1 cellular context compared by ENCODE assay signal in the genomic region with DNA sequence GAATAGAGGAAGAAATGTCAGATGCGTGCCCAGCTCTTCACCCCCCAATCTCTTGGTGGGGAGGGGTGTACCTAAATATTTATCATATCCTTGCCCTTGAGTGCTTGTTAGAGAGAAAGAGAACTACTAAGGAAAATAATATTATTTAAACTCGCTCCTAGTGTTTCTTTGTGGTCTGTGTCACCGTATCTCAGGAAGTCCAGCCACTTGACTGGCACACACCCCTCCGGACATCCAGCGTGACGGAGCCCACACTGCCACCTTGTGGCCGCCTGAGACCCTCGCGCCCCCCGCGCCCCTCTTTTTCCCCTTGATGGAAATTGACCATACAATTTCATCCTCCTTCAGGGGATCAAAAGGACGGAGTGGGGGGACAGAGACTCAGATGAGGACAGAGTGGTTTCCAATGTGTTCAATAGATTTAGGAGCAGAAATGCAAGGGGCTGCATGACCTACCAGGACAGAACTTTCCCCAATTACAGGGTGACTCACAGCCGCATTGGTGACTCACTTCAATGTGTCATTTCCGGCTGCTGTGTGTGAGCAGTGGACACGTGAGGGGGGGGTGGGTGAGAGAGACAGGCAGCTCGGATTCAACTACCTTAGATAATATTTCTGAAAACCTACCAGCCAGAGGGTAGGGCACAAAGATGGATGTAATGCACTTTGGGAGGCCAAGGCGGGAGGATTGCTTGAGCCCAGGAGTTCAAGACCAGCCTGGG.
TF ChIP-seq lines count a peak whose summit lies in the region.

No MANE protein-coding gene starts in this region.

TF ChIP-seq in HepG2, 621 proteins besides CTCF, POLR2A, EP300 and RAD21 (continued from another document and continues in another):
- TF ChIP-seq, protein P1, sequence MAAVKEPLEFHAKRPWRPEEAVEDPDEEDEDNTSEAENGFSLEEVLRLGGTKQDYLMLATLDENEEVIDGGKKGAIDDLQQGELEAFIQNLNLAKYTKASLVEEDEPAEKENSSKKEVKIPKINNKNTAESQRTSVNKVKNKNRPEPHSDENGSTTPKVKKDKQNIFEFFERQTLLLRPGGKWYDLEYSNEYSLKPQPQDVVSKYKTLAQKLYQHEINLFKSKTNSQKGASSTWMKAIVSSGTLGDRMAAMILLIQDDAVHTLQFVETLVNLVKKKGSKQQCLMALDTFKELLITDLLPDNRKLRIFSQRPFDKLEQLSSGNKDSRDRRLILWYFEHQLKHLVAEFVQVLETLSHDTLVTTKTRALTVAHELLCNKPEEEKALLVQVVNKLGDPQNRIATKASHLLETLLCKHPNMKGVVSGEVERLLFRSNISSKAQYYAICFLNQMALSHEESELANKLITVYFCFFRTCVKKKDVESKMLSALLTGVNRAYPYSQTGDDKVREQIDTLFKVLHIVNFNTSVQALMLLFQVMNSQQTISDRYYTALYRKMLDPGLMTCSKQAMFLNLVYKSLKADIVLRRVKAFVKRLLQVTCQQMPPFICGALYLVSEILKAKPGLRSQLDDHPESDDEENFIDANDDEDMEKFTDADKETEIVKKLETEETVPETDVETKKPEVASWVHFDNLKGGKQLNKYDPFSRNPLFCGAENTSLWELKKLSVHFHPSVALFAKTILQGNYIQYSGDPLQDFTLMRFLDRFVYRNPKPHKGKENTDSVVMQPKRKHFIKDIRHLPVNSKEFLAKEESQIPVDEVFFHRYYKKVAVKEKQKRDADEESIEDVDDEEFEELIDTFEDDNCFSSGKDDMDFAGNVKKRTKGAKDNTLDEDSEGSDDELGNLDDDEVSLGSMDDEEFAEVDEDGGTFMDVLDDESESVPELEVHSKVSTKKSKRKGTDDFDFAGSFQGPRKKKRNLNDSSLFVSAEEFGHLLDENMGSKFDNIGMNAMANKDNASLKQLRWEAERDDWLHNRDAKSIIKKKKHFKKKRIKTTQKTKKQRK (IDR thresholded peaks at IDR 0.05; ENCODE audit: low read length) = no peak
- no peak; the same call in 1 of the 2 replicates for TF ChIP-seq ZNF503 (CRISPR knock-in tag; IDR thresholded peaks at IDR 0.05)
- 0 out of 2 replicates have a peak, but pooled peaks have one; percentile 48 for TF ChIP-seq ZNF550 (CRISPR knock-in tag; IDR thresholded peaks at IDR 0.05; ENCODE audit: borderline replicate concordance)
- TF ChIP-seq CREB1 (IDR thresholded peaks at IDR 0.05) = peak; percentile 85
- TF ChIP-seq CREB1 (CRISPR knock-in tag; IDR thresholded peaks at IDR 0.05) = peak; percentile 76
- peak; percentile 62 for TF ChIP-seq ZNF317 (CRISPR knock-in tag; IDR thresholded peaks at IDR 0.05)
- TF ChIP-seq ZNF569 (CRISPR knock-in tag; IDR thresholded peaks at IDR 0.05; ENCODE audit: borderline replicate concordance) = no peak
- peak; percentile 84 for TF ChIP-seq ZBTB7B (CRISPR knock-in tag; IDR thresholded peaks at IDR 0.05)
- TF ChIP-seq ZNF430 (CRISPR knock-in tag; IDR thresholded peaks at IDR 0.05) = peak; percentile 89; the same call in 1 of the 2 replicates
- no peak; the same call in 1 of the 2 replicates for TF ChIP-seq ZSCAN12 (CRISPR knock-in tag; IDR thresholded peaks at IDR 0.05)
- peak; percentile 48; the same call in 1 of the 2 replicates for TF ChIP-seq ZHX2 (IDR thresholded peaks at IDR 0.05; ENCODE audit: low read depth)
- TF ChIP-seq ZHX2 (CRISPR knock-in tag; IDR thresholded peaks at IDR 0.05; ENCODE audit: borderline replicate concordance) = no peak
- no peak for TF ChIP-seq IKZF1 (IDR thresholded peaks at IDR 0.05)
- 0 out of 2 replicates have a peak, but pooled peaks have one; percentile 51 for TF ChIP-seq HNF1B (CRISPR knock-in tag; IDR thresholded peaks at IDR 0.05)
- no peak for TF ChIP-seq CEBPB (IDR thresholded peaks at IDR 0.05; ENCODE audit: borderline replicate concordance, low read depth, low read length)
- TF ChIP-seq ZNF615 (CRISPR knock-in tag; IDR thresholded peaks at IDR 0.05; ENCODE audit: borderline replicate concordance) = no peak
- TF ChIP-seq ELF3 (CRISPR knock-in tag; IDR thresholded peaks at IDR 0.05) = peak; percentile 68; the same call in 1 of the 2 replicates
- 0 out of 2 replicates have a peak, but pooled peaks have one; percentile 76 for TF ChIP-seq NCOA5 (CRISPR knock-in tag; IDR thresholded peaks at IDR 0.05)
- no peak; the same call in 1 of the 2 replicates for TF ChIP-seq ZFP41 (CRISPR knock-in tag; IDR thresholded peaks at IDR 0.05; ENCODE audit: borderline replicate concordance)
- TF ChIP-seq RARA (CRISPR knock-in tag; IDR thresholded peaks at IDR 0.05) = peak; percentile 65
- TF ChIP-seq, protein P2, sequence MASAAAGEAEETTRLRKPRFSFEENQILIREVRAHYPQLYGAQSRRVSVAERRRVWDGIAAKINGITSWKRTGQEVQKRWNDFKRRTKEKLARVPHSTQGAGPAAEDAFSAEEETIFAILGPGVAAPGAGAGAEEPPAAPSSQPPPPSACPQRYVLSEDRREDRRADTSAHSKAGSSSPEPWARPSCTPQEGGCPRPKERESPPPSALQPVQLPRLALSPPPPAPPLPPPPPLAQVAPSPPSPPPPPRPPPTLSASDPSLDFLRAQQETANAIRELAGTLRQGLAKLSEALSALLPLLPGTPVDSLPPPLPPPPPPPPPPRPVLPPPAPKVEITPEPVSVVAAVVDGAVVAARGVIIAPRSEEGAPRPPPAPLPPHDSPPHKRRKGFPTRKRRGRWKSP (CRISPR knock-in tag; IDR thresholded peaks at IDR 0.05) = no peak
- TF ChIP-seq ZNF713 (CRISPR knock-in tag; IDR thresholded peaks at IDR 0.05) = 0 out of 2 replicates have a peak, but pooled peaks have one; percentile 57
- TF ChIP-seq MXD4 (CRISPR knock-in tag; IDR thresholded peaks at IDR 0.05) = no peak
- no peak for TF ChIP-seq SNAPC4 (CRISPR knock-in tag; IDR thresholded peaks at IDR 0.05)
- TF ChIP-seq CENPBD1 (CRISPR knock-in tag; IDR thresholded peaks at IDR 0.05; ENCODE audit: borderline replicate concordance, low read depth) = peak; percentile 67; the same call in 1 of the 2 replicates
- TF ChIP-seq ZNF143 (CRISPR knock-in tag; IDR thresholded peaks at IDR 0.05) = no peak
- TF ChIP-seq TEAD3 (CRISPR knock-in tag; optimal IDR thresholded peaks at IDR 0.05; ENCODE audit: borderline replicate concordance) = peak; percentile 46
- peak; percentile 2; the same call in 1 of the 2 replicates for TF ChIP-seq SRY (CRISPR knock-in tag; IDR thresholded peaks at IDR 0.05)
- 0 out of 2 replicates have a peak, but pooled peaks have one; percentile 50 for TF ChIP-seq KLF11 (CRISPR knock-in tag; IDR thresholded peaks at IDR 0.05)
- no peak for TF ChIP-seq DNMT1 (CRISPR knock-in tag; IDR thresholded peaks at IDR 0.05)
- TF ChIP-seq MNT (IDR thresholded peaks at IDR 0.05) = peak; percentile 69
- TF ChIP-seq MEIS1 (CRISPR knock-in tag; IDR thresholded peaks at IDR 0.05; ENCODE audit: borderline replicate concordance) = 0 out of 2 replicates have a peak, but pooled peaks have one; percentile 57
- TF ChIP-seq ZNF468 (CRISPR knock-in tag; IDR thresholded peaks at IDR 0.05) = no peak
